15 cellular contexts compared by ENCODE assay signal in genomic region chr3:13123765-13124164, GRCh38.
"Had no signal": no experiment of that assay in that cellular context is flagged by ENCODE, and none has a peak within 500 bp of the region (broad histone marks: within the 10 kb centered on the region; RNA-seq: fewer than 3 reads in every experiment).

No MANE protein-coding gene starts in this region.

- H3K27ac ChIP-seq: esophagus squamous epithelium, gastroesophageal sphincter, hepatocyte, neutrophil, right atrium auricular region had no signal

- ATAC-seq: effector memory CD8-positive, alpha-beta T cell; gastroesophageal sphincter; left lobe of liver; mucosa of descending colon; naive thymus-derived CD8-positive, alpha-beta T cell had no signal

- H3K4me1 ChIP-seq: esophagus squamous epithelium, gastroesophageal sphincter, right atrium auricular region had no signal

- FAIRE-seq: colon, small intestine had no signal

- H3K9me3 ChIP-seq: esophagus squamous epithelium, gastroesophageal sphincter, mucosa of descending colon, neutrophil, right atrium auricular region had no signal

- H3K4me3 ChIP-seq: esophagus squamous epithelium, gastroesophageal sphincter, hepatocyte, mucosa of descending colon, right atrium auricular region had no signal

- H3K4me2 ChIP-seq: hepatocyte had no signal

- H3K27me3 ChIP-seq: right atrium auricular region had no signal

- H2AFZ ChIP-seq: hepatocyte had no signal

- H3K36me3 ChIP-seq: esophagus squamous epithelium, gastroesophageal sphincter, neutrophil, right atrium auricular region had no signal

- DNase-seq: effector memory CD8-positive, alpha-beta T cell; esophagus squamous epithelium; foreskin fibroblast; glutamatergic neuron; small intestine; stimulated activated CD4-positive, alpha-beta T cell treated with anti-CD3 and anti-CD28 coated beads, Interleukin-2, amount 100 ng/mL, for 48 hours; stimulated activated naive CD4-positive, alpha-beta T cell treated with Interleukin-2 at 50 U/mL for 16 hours had no signal

- H3K79me2 ChIP-seq: hepatocyte had no signal
